In the genomic region with DNA sequence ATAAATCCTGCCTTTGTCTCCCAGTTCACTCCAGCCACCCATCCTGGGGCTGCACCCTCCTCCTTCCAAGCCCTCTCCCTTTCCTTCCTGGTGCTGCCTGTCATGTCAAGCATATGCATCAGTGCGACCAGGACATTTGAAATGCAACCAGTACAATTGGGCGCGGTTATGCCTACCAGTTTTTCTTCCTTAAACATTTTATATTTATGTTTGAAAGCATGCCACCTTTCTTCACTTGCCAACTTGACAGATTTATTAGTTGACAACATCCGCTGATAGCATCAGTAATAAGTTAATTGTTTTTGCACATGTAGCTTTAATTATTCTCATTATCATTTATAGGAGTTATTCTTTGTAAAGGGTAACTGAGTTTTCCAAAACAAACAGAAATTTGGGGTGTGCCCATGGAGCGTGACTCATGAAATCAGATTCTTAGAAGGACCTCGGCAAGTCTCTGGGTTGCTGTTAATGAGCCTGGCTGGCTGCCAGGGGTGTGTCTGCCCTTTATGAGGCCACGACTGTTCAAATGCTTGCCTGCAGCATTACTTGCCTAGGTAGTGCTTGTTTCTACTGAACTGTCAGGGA, we compare ENCODE assay signal across 8 cellular contexts. TPM values are rescaled to one million over a fixed set of nuclear protein-coding genes. Genes with fewer than 3 reads are reported as not detected.
A peak's percentile ranks its signal among the peaks of the same experiment; 100 is the strongest.
DNase-seq lines count a peak whose midpoint lies in the region; ATAC-seq and TF ChIP-seq lines count a peak whose summit lies in the region.

No MANE protein-coding gene starts in this region.

- no peaks in the 10 kb centered on the region for H3F3A ChIP-seq in GM23248 (ENCODE audit: insufficient read depth)

- H3K27me3 ChIP-seq in GM23248 (replicated peaks; ENCODE audit: insufficient read depth) = no peaks in the 10 kb centered on the region
- H3K27me3 ChIP-seq in adipocyte (replicated peaks; ENCODE audit: control insufficient read depth, insufficient read depth, low read length) = peaks cover 3% of the 10 kb centered on the region
- H3K27me3 ChIP-seq in BE2C = peaks cover 4% of the 10 kb centered on the region; the same call in 1 of the 2 replicates

- DNase-seq in GM23248 (peak; percentile 82), NCI-H2029 treated with DMSO at 0.1 percent for 48 hours (lab: John Stamatoyannopoulos, UW) (peak; percentile 30), adipocyte (ENCODE audit: low read depth) (peak; percentile 81), kidney glomerular epithelial cell (lab: John Stamatoyannopoulos, UW) (peak; percentile 33), BE2C (no peak)

- H4K20me1 ChIP-seq in GM23248 (ENCODE audit: insufficient read depth) = no peaks in the 10 kb centered on the region

- no peaks in the 10 kb centered on the region for H3K36me3 ChIP-seq in GM23248 (ENCODE audit: low read depth)
- no peaks in the 10 kb centered on the region for H3K36me3 ChIP-seq in adipocyte (ENCODE audit: control insufficient read depth, insufficient read depth, low read length, severe bottlenecking)
- no peaks in the 10 kb centered on the region for H3K36me3 ChIP-seq in BE2C

- H3K9me3 Mint-ChIP-seq in stimulated activated memory B cell treated with anti-CD40 and anti-IgM and Interleukin-4, amounts not matched to agents 10 μg/mL and 1 μg/mL and 100 μg/mL, for 72 hours = peaks cover 6% of the 10 kb centered on the region

- no peak overlapping the region for H3K4me3 Mint-ChIP-seq in stimulated activated memory B cell treated with anti-CD40 and anti-IgM and Interleukin-4, amounts not matched to agents 10 μg/mL and 1 μg/mL and 100 μg/mL, for 72 hours

- H3K4me3 ChIP-seq in GM23248 (no peak overlapping the region), adipocyte (ENCODE audit: low read length) (no peak overlapping the region), BE2C (ENCODE audit: low read depth, low read length) (no peak overlapping the region)

- H3K36me3 Mint-ChIP-seq in stimulated activated memory B cell treated with anti-CD40 and anti-IgM and Interleukin-4, amounts not matched to agents 10 μg/mL and 1 μg/mL and 100 μg/mL, for 72 hours = peaks cover 5% of the 10 kb centered on the region

- H3K27ac Mint-ChIP-seq in stimulated activated memory B cell treated with anti-CD40 and anti-IgM and Interleukin-4, amounts not matched to agents 10 μg/mL and 1 μg/mL and 100 μg/mL, for 72 hours = no peak overlapping the region

- H3K4me1 ChIP-seq in GM23248 (ENCODE audit: insufficient read depth) (peaks cover 20% of the 10 kb centered on the region), adipocyte (ENCODE audit: control insufficient read depth, insufficient read depth, low read length) (peaks cover 7% of the 10 kb centered on the region), BE2C (no peaks in the 10 kb centered on the region)

- H3K9ac ChIP-seq in GM23248 (no peak overlapping the region), adipocyte (ENCODE audit: low read length) (no peak overlapping the region)

- H2AFZ ChIP-seq in GM23248 = no peak overlapping the region

- H3K9me3 ChIP-seq in GM23248 (ENCODE audit: low read depth) (no peaks in the 10 kb centered on the region), adipocyte (ENCODE audit: control insufficient read depth, low read length) (peaks cover 7% of the 10 kb centered on the region), BE2C (no peaks in the 10 kb centered on the region)

- in situ Hi-C loops in GM23248 (cut with MboI) = no loop called here

- ATAC-seq in HG02642 (IDR thresholded peaks at IDR 0.05; ENCODE audit: poor library complexity, unreplicated experiment) (no peak), GM21367 (IDR thresholded peaks at IDR 0.05; ENCODE audit: unreplicated experiment) (no peak)
- no peak for ATAC-seq in stimulated activated memory B cell treated with anti-CD40 and anti-IgM and Interleukin-4, amounts not matched to agents 10 μg/mL and 1 μg/mL and 100 μg/mL, for 72 hours

- H3K4me1 Mint-ChIP-seq in stimulated activated memory B cell treated with anti-CD40 and anti-IgM and Interleukin-4, amounts not matched to agents 10 μg/mL and 1 μg/mL and 100 μg/mL, for 72 hours = no peaks in the 10 kb centered on the region

- H3K4me2 ChIP-seq in GM23248 (ENCODE audit: unreplicated experiment) = peak overlapping the region; percentile 11

- H3K27me3 Mint-ChIP-seq in stimulated activated memory B cell treated with anti-CD40 and anti-IgM and Interleukin-4, amounts not matched to agents 10 μg/mL and 1 μg/mL and 100 μg/mL, for 72 hours = peaks cover 50% of the 10 kb centered on the region

- H3K79me2 ChIP-seq in GM23248 (ENCODE audit: insufficient read depth) = no peaks in the 10 kb centered on the region

- TF ChIP-seq CTCF in BE2C (IDR thresholded peaks at IDR 0.05; ENCODE audit: low read depth, low read length) = no peak

- no peak overlapping the region for H3K27ac ChIP-seq in GM23248

- no peaks in the 10 kb centered on the region for H3K9me2 ChIP-seq in GM23248 (ENCODE audit: insufficient read depth)

- 24 to 31% methylated on average over 7 of the region's 7 CpGs for WGBS in GM23248 (ENCODE audit: low coverage in 1 of 2, low lambda C conversion rate in 2 of 2, missing lambda C conversion rate in 2 of 2), 2 experiments

RNA-seq across cellular contexts. Expression of gene IL1B, which starts 32.8 kb away (rescaled TPM):
- total RNA-seq in GM23248 (2014; rRNA removed; shearing (Covaris generic)) = 0.86 and 3.8 TPM in 2 replicates
- polyA plus RNA-seq in GM23248 (2016; fragmentation: Nextera tagmentation; extraction: Ambion mirVana) = 1.1 and 2.2 TPM in 2 replicates
- polyA plus RNA-seq in BE2C (2012; ENCODE audit: insufficient read depth, insufficient read length, low read depth) = not detected

RNA-seq across cellular contexts. Expression of gene IL37, which starts 41.6 kb away (rescaled TPM):
- not detected in 2 replicates for total RNA-seq in GM23248 (2014; rRNA removed; shearing (Covaris generic))
- not detected in 2 replicates for polyA plus RNA-seq in GM23248 (2016; fragmentation: Nextera tagmentation; extraction: Ambion mirVana)
- polyA plus RNA-seq in BE2C (2012; ENCODE audit: insufficient read depth, insufficient read length, low read depth) = not detected
